ENCODE assay signal across 8 cellular contexts in genomic region chr12:39990122-39991101, GRCh38.
DNase-seq lines count a peak whose midpoint lies in the region; ATAC-seq and TF ChIP-seq lines count a peak whose summit lies in the region.

No MANE protein-coding gene starts in this region.

- H3K4me2 ChIP-seq in mammary epithelial cell (ENCODE audit: insufficient read depth, low read depth, low read length): no peak overlapping the region

- H3K27ac ChIP-seq in WERI-Rb-1 (no peak overlapping the region), mammary epithelial cell (ENCODE audit: insufficient read depth, low read depth, low read length) (no peak overlapping the region)

- TF ChIP-seq CTCF in GM10266 (IDR thresholded peaks at IDR 0.05; ENCODE audit: control insufficient read depth, insufficient read depth, low read depth, missing control alignments) (peak; percentile 89), WERI-Rb-1 (IDR thresholded peaks at IDR 0.05; ENCODE audit: low read depth, low read length) (peak; percentile 81), mammary epithelial cell (conservative IDR thresholded peaks at IDR 0.05 in 1 of 2, IDR thresholded peaks at IDR 0.05 in 1 of 2; ENCODE audit: extremely low read depth in 1 of 2, insufficient read depth in 1 of 2, low read depth in 1 of 2, low read length in 2 of 2) (peak; percentile 83 to 88), lower leg skin (IDR thresholded peaks at IDR 0.05) (no peak)

- no peak overlapping the region for H2AFZ ChIP-seq in mammary epithelial cell (ENCODE audit: low read depth, low read length)

- WGBS in mammary epithelial cell (ENCODE audit: low coverage, missing lambda C conversion rate): 48% methylated on average over 4 of the region's 4 CpGs
- WGBS in lower leg skin, 2 donors: 52 to 56% methylated on average over 4 of the region's 4 CpGs

- H3K79me2 ChIP-seq in mammary epithelial cell (ENCODE audit: insufficient read depth, low read length): no peaks in the 10 kb centered on the region

- no peaks in the 10 kb centered on the region for H4K20me1 ChIP-seq in mammary epithelial cell (ENCODE audit: insufficient read depth, low read length)

- TF ChIP-seq POLR2A in lower leg skin (IDR thresholded peaks at IDR 0.05): no peak

- dilution Hi-C loops in mammary epithelial cell (cut with HindIII; ENCODE audit: low sequenced_read_pairs): loop anchor here (5.0 kb wide), 1 partner anchor 33 kb away; no protein-coding TSS in a partner anchor

- H3K36me3 ChIP-seq in WERI-Rb-1 (no peaks in the 10 kb centered on the region), mammary epithelial cell (ENCODE audit: insufficient read depth, low read length) (no peaks in the 10 kb centered on the region)

- no peak overlapping the region for H3K4me3 ChIP-seq in WERI-Rb-1 (ENCODE audit: low read depth, low read length)
- H3K4me3 ChIP-seq in mammary epithelial cell (replicated peaks in 1 of 3; ENCODE audit: insufficient read depth in 1 of 3, low read depth in 2 of 3, low read length in 3 of 3): no peak overlapping the region
- H3K4me3 ChIP-seq in lower leg skin (ENCODE audit: low read depth, poor library complexity, severe bottlenecking): no peak overlapping the region

- ATAC-seq in GM21576 (IDR thresholded peaks at IDR 0.05; ENCODE audit: unreplicated experiment) (peak; percentile 98), GM19328 (IDR thresholded peaks at IDR 0.05; ENCODE audit: unreplicated experiment) (no peak)

- H3K27me3 ChIP-seq in WERI-Rb-1 (ENCODE audit: insufficient read depth, low read depth, severe bottlenecking) (no peaks in the 10 kb centered on the region), mammary epithelial cell (ENCODE audit: insufficient read depth, low read length) (no peaks in the 10 kb centered on the region)

- CTCF ChIA-PET in mammary epithelial cell (lab: Charles Lee; ENCODE audit: low non-redundant PET): interaction anchor here (0.6 to 0.7 kb wide), 2 partner anchors 509 to 588 kb away, joined by 3 to 5 read pairs; no protein-coding TSS in a partner anchor

- intact Hi-C loops in mammary epithelial cell (cut with micrococcal nuclease): loop anchor here (1.0 to 5.0 kb wide), 2 partner anchors 225 to 322 kb away; no protein-coding TSS in a partner anchor
- intact Hi-C loops in lower leg skin (cut with DNase I; ENCODE audit: low total_unique reads): loop anchor here (10.0 kb wide), 1 partner anchor 226 kb away; no protein-coding TSS in a partner anchor

- in situ Hi-C loops in mammary epithelial cell (cut with MboI; ENCODE audit: low sequenced_read_pairs in 2 of 2): loop anchor here (10.0 to 25.0 kb wide), 2 partner anchors 226 to 228 kb away; no protein-coding TSS in a partner anchor

- H3K4me1 ChIP-seq in mammary epithelial cell (ENCODE audit: insufficient read depth, low read length): peaks cover 3% of the 10 kb centered on the region

- H3K9ac ChIP-seq in mammary epithelial cell (ENCODE audit: insufficient read depth, low read length): no peak overlapping the region

- DNase-seq in GM10266 (ENCODE audit: extremely low spot score) (peak; percentile 38), HuH-7 (ENCODE audit: low spot score) (peak; percentile 51), WERI-Rb-1 (peak; percentile 36), mammary epithelial cell (peak; percentile 19), lower leg skin (ENCODE audit: low spot score in 2 of 2) (peak; percentile 28 to 87)
- peak; percentile 20 for DNase-seq in stimulated activated CD8-positive, alpha-beta memory T cell treated with anti-CD3 and anti-CD28 coated beads, Interleukin-15, amount 100 ng/mL, for 24 hours (ENCODE audit: low read depth)

- no peaks in the 10 kb centered on the region for H3K9me3 ChIP-seq in WERI-Rb-1 (ENCODE audit: severe bottlenecking)
- no peaks in the 10 kb centered on the region for H3K9me3 ChIP-seq in mammary epithelial cell (replicated peaks; ENCODE audit: insufficient read depth, low read length)

- BruUV-seq in mammary epithelial cell (replicated peaks; lab: Mats Ljungman, UMichigan): no TSS peak

Comparison
In these comparisons a context has a peak if more than half of its experiments do, and no peak if none do; other contexts are left out.
1. CTCF ChIP-seq: peak in GM10266 (single experiment), WERI-Rb-1 (single experiment) and mammary epithelial cell (2 of 2); none in lower leg skin (0 of 3).
2. Peak in every context shown above with its lines, with median percentiles within 50 percentile points of each other: DNase-seq.